ENCODE assay signal across 8 cellular contexts in the genomic region with DNA sequence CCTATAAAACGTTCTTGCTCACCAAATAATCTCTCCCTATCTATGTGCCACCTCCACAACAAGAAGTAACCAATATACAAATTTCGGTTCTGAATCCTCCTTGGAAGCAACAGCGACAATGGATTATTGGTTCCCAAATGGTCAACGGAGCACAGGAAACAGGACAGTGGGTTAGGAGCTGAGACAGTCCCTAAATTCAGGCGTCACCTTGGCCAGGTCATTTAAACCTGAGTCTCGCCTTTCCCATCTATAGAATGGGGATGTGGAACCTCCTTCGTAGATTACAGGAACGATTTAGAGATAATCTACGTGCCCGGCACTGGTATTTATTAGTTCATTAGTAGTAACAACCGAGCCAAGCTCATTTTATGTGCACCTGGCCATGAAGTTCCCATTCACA. TPM values are rescaled to one million over a fixed set of nuclear protein-coding genes. Genes with fewer than 3 reads are reported as not detected.
DNase-seq lines count a peak whose midpoint lies in the region; ATAC-seq and TF ChIP-seq lines count a peak whose summit lies in the region.

No MANE protein-coding gene starts in this region.

- H3K9me3 ChIP-seq in left ventricle myocardium inferior (replicated peaks) (no peaks in the 10 kb centered on the region), lower lobe of right lung (no peaks in the 10 kb centered on the region), testis (no peaks in the 10 kb centered on the region)

- H3K27ac ChIP-seq in left ventricle myocardium inferior (replicated peaks) = no peak overlapping the region
- no peak overlapping the region for H3K27ac ChIP-seq in lower lobe of right lung
- no peak overlapping the region for H3K27ac ChIP-seq in urinary bladder (ENCODE audit: low read depth)
- no peak overlapping the region for H3K27ac ChIP-seq in testis
- H3K27ac ChIP-seq in RWPE1 = no peak overlapping the region

- TF ChIP-seq CTCF in left ventricle myocardium inferior (IDR thresholded peaks at IDR 0.05; ENCODE audit: borderline replicate concordance) (no peak), astrocyte of the spinal cord (IDR thresholded peaks at IDR 0.05; ENCODE audit: low read depth, low read length) (no peak), lower lobe of right lung (IDR thresholded peaks at IDR 0.05) (no peak), testis (IDR thresholded peaks at IDR 0.05) (no peak), RWPE1 (conservative IDR thresholded peaks at IDR 0.05; ENCODE audit: low read depth) (no peak)

- CTCF ChIA-PET in RWPE1 (lab: Yijun Ruan, JAX) = interaction anchor here (0.7 kb wide), 1 partner anchor 53 kb away, joined by 3 read pairs; no protein-coding TSS in a partner anchor

- 54% methylated on average over 11 of the region's 11 CpGs for WGBS in urinary bladder
- 44 to 49% methylated on average over 11 of the region's 11 CpGs for WGBS in testis, 2 donors

- POLR2A ChIA-PET in RWPE1 (lab: Yijun Ruan, JAX; ENCODE audit: low non-redundant PET) = no interaction called here

- intact Hi-C loops in left ventricle myocardium inferior (cut with micrococcal nuclease) = no loop called here
- intact Hi-C loops in cardiac septum (cut with DNase I) = no loop called here
- intact Hi-C loops in lower lobe of right lung (cut with DNase I) = no loop called here
- intact Hi-C loops in testis (cut with DNase I; ENCODE audit: low total_unique reads) = no loop called here

- H3K4me1 ChIP-seq in left ventricle myocardium inferior (peaks cover 25% of the 10 kb centered on the region), lower lobe of right lung (peaks cover 19% of the 10 kb centered on the region), urinary bladder (ENCODE audit: insufficient read depth) (no peaks in the 10 kb centered on the region), testis (peaks cover 4% of the 10 kb centered on the region)

- TF ChIP-seq POLR2A in testis (IDR thresholded peaks at IDR 0.05) = no peak

- DNase-seq in left ventricle myocardium inferior = no peak
- no peak for DNase-seq in cardiac septum (ENCODE audit: low spot score)
- DNase-seq in astrocyte of the spinal cord (ENCODE audit: low read depth, low spot score) = no peak
- DNase-seq in lower lobe of right lung = no peak
- no peak for DNase-seq in testis
- DNase-seq in inferior parietal cortex (ENCODE audit: extremely low spot score) = no peak
- no peak for DNase-seq in RWPE1 (ENCODE audit: low spot score)

- H3K4me3 ChIP-seq in left ventricle myocardium inferior (peak overlapping the region; percentile 86), astrocyte of the spinal cord (ENCODE audit: low read depth, low read length) (peak overlapping the region; percentile 93), lower lobe of right lung (peak overlapping the region; percentile 73), urinary bladder (ENCODE audit: low read depth, low read length) (peak overlapping the region; percentile 86), testis (peak overlapping the region in 1 of 2 donors; percentile 82)

- in situ Hi-C loops in astrocyte of the spinal cord (cut with HindIII; ENCODE audit: low sequenced_read_pairs) = no loop called here

- no peak for ATAC-seq in lower lobe of right lung

- no peaks in the 10 kb centered on the region for H3K27me3 ChIP-seq in left ventricle myocardium inferior (ENCODE audit: low read depth)
- no peaks in the 10 kb centered on the region for H3K27me3 ChIP-seq in lower lobe of right lung (ENCODE audit: low read depth)
- H3K27me3 ChIP-seq in testis = no peaks in the 10 kb centered on the region

- no peaks in the 10 kb centered on the region for H3K36me3 ChIP-seq in left ventricle myocardium inferior
- no peaks in the 10 kb centered on the region for H3K36me3 ChIP-seq in lower lobe of right lung
- H3K36me3 ChIP-seq in urinary bladder (ENCODE audit: insufficient read depth) = no peaks in the 10 kb centered on the region
- no peaks in the 10 kb centered on the region for H3K36me3 ChIP-seq in testis (ENCODE audit: low read depth, missing control alignments)

RNA-seq across cellular contexts. Expression of gene NT5DC3, which starts 1.1 kb away (rescaled TPM):
- total RNA-seq in left ventricle myocardium inferior (3.1 TPM), cardiac septum (4.7 TPM), lower lobe of right lung (4.0 TPM), urinary bladder (13.1 TPM), testis (10 to 100 TPM; 16.1 to 25.4 TPM)
- polyA plus RNA-seq in urinary bladder (21.4 TPM), testis (ENCODE audit: insufficient read depth, low read depth, low replicate concordance) (5.7 TPM)
